In genomic region chr22:36225333-36225922, GRCh38 we compare ENCODE assay signal across 13 cellular contexts. TPM values are rescaled to one million over a fixed set of nuclear protein-coding genes. Genes with fewer than 3 reads are reported as not detected.
DNase-seq lines count a peak whose midpoint lies in the region; ATAC-seq lines count a peak whose summit lies in the region.
"Had no signal": no experiment of that assay in that cellular context is flagged by ENCODE, and none has a peak within 500 bp of the region (broad histone marks: within the 10 kb centered on the region; RNA-seq: fewer than 3 reads in every experiment).

No MANE protein-coding gene starts in this region.

- peaks cover 22% of the 10 kb centered on the region for H3K36me3 Mint-ChIP-seq in activated naive CD8-positive, alpha-beta T cell treated with anti-CD3 and anti-CD28 coated beads, Interleukin-2, amount 50 U/mL, for 24 hours (ENCODE audit: low read depth)
- H3K36me3 Mint-ChIP-seq in activated naive CD8-positive, alpha-beta T cell treated with anti-CD3 and anti-CD28 coated beads for 36 hours: peaks cover 20% of the 10 kb centered on the region
- H3K36me3 Mint-ChIP-seq in T-helper 17 cell (ENCODE audit: low read depth): peaks cover 2% of the 10 kb centered on the region
- peaks cover 30% of the 10 kb centered on the region for H3K36me3 Mint-ChIP-seq in activated CD4-positive, alpha-beta memory T cell treated with anti-CD3 and anti-CD28 coated beads for 36 hours

- CTCF ChIA-PET in activated CD4-positive, alpha-beta memory T cell treated with anti-CD3 and anti-CD28 coated beads for 36 hours (lab: Charles Lee): no interaction called here

- H3K27ac Mint-ChIP-seq in activated naive CD8-positive, alpha-beta T cell treated with anti-CD3 and anti-CD28 coated beads, Interleukin-2, amount 50 U/mL, for 24 hours: peak overlapping the region; percentile 13
- H3K27ac Mint-ChIP-seq in activated naive CD8-positive, alpha-beta T cell treated with anti-CD3 and anti-CD28 coated beads for 36 hours: no peak overlapping the region
- peak overlapping the region; percentile 59 for H3K27ac Mint-ChIP-seq in T-helper 17 cell
- H3K27ac Mint-ChIP-seq in activated CD4-positive, alpha-beta memory T cell treated with anti-CD3 and anti-CD28 coated beads for 36 hours: no peak overlapping the region
- H3K27ac Mint-ChIP-seq: H9 had no signal

- H3K9me3 ChIP-seq in T-helper 17 cell (ENCODE audit: control insufficient read depth, low read length, poor library complexity, severe bottlenecking): no peaks in the 10 kb centered on the region
- H3K9me3 ChIP-seq: BE2C had no signal

- intact Hi-C loops in activated CD4-positive, alpha-beta memory T cell treated with anti-CD3 and anti-CD28 coated beads for 36 hours (cut with micrococcal nuclease): no loop called here

- peaks cover 5% of the 10 kb centered on the region for H3K4me1 Mint-ChIP-seq in activated naive CD8-positive, alpha-beta T cell treated with anti-CD3 and anti-CD28 coated beads, Interleukin-2, amount 50 U/mL, for 24 hours
- peaks cover 7% of the 10 kb centered on the region for H3K4me1 Mint-ChIP-seq in activated naive CD8-positive, alpha-beta T cell treated with anti-CD3 and anti-CD28 coated beads for 36 hours
- H3K4me1 Mint-ChIP-seq in T-helper 17 cell: peaks cover 7% of the 10 kb centered on the region
- peaks cover 9% of the 10 kb centered on the region for H3K4me1 Mint-ChIP-seq in activated CD4-positive, alpha-beta memory T cell treated with anti-CD3 and anti-CD28 coated beads for 36 hours (ENCODE audit: low read depth)

- H3K4me3 Mint-ChIP-seq in activated naive CD8-positive, alpha-beta T cell treated with anti-CD3 and anti-CD28 coated beads, Interleukin-2, amount 50 U/mL, for 24 hours: no peak overlapping the region
- H3K4me3 Mint-ChIP-seq in activated naive CD8-positive, alpha-beta T cell treated with anti-CD3 and anti-CD28 coated beads for 36 hours: no peak overlapping the region
- no peak overlapping the region for H3K4me3 Mint-ChIP-seq in T-helper 17 cell
- no peak overlapping the region for H3K4me3 Mint-ChIP-seq in activated CD4-positive, alpha-beta memory T cell treated with anti-CD3 and anti-CD28 coated beads for 36 hours
- H3K4me3 Mint-ChIP-seq: CD4-positive, alpha-beta memory T cell; H9 had no signal

- no peak for DNase-seq in activated naive CD8-positive, alpha-beta T cell treated with anti-CD3 and anti-CD28 coated beads, Interleukin-2, amount 50 U/mL, for 24 hours
- DNase-seq in activated naive CD8-positive, alpha-beta T cell treated with anti-CD3 and anti-CD28 coated beads for 36 hours: no peak
- DNase-seq in T-helper 17 cell (no peak), myocyte (ENCODE audit: low read depth) (peak; percentile 78), ureter (ENCODE audit: low spot score) (peak; percentile 36), AML-193 (lab: John Stamatoyannopoulos, UW) (no peak)
- no peak for DNase-seq in activated CD4-positive, alpha-beta memory T cell treated with anti-CD3 and anti-CD28 coated beads for 36 hours
- DNase-seq: BE2C; CD4-positive, alpha-beta memory T cell; COR-L47; GF-D8; GOT3; H9 had no signal

- POLR2A ChIA-PET in activated CD4-positive, alpha-beta memory T cell treated with anti-CD3 and anti-CD28 coated beads for 36 hours (lab: Charles Lee): no interaction called here

- no peaks in the 10 kb centered on the region for H3K27me3 Mint-ChIP-seq in activated naive CD8-positive, alpha-beta T cell treated with anti-CD3 and anti-CD28 coated beads, Interleukin-2, amount 50 U/mL, for 24 hours
- H3K27me3 Mint-ChIP-seq in activated naive CD8-positive, alpha-beta T cell treated with anti-CD3 and anti-CD28 coated beads for 36 hours: no peaks in the 10 kb centered on the region
- peaks cover 9% of the 10 kb centered on the region for H3K27me3 Mint-ChIP-seq in T-helper 17 cell
- no peaks in the 10 kb centered on the region for H3K27me3 Mint-ChIP-seq in activated CD4-positive, alpha-beta memory T cell treated with anti-CD3 and anti-CD28 coated beads for 36 hours
- H3K27me3 Mint-ChIP-seq: CD4-positive, alpha-beta memory T cell had no signal

- H3K9me3 Mint-ChIP-seq in activated naive CD8-positive, alpha-beta T cell treated with anti-CD3 and anti-CD28 coated beads, Interleukin-2, amount 50 U/mL, for 24 hours: no peaks in the 10 kb centered on the region
- H3K9me3 Mint-ChIP-seq in activated naive CD8-positive, alpha-beta T cell treated with anti-CD3 and anti-CD28 coated beads for 36 hours: no peaks in the 10 kb centered on the region
- H3K9me3 Mint-ChIP-seq in activated CD4-positive, alpha-beta memory T cell treated with anti-CD3 and anti-CD28 coated beads for 36 hours: no peaks in the 10 kb centered on the region
- H3K9me3 Mint-ChIP-seq: CD4-positive, alpha-beta memory T cell; H9 had no signal

- no peak for ATAC-seq in activated naive CD8-positive, alpha-beta T cell treated with anti-CD3 and anti-CD28 coated beads, Interleukin-2, amount 50 U/mL, for 24 hours
- no peak for ATAC-seq in T-helper 17 cell

RNA-seq across cellular contexts. Expression of gene APOL2, which starts 13.9 kb away (rescaled TPM):
- total RNA-seq in activated naive CD8-positive, alpha-beta T cell treated with anti-CD3 and anti-CD28 coated beads for 36 hours: 10 to 100 TPM; 54.3 to 57.0 TPM
- total RNA-seq in T-helper 17 cell: 10 to 100 TPM; 36.9 to 42.9 TPM
- 31.6 and 33.2 TPM in 2 replicates for total RNA-seq in myocyte
- 90.7 TPM for polyA plus RNA-seq in myocyte (2012)
- total RNA-seq in ureter: 52.7 TPM
- 10 to 100 TPM; 76.4 to 82.9 TPM for total RNA-seq in activated CD4-positive, alpha-beta memory T cell treated with anti-CD3 and anti-CD28 coated beads for 36 hours

RNA-seq across cellular contexts. Expression of gene APOL4, which starts 23.8 kb away (rescaled TPM):
- under 1 TPM; 0.70 to 0.95 TPM for total RNA-seq in activated naive CD8-positive, alpha-beta T cell treated with anti-CD3 and anti-CD28 coated beads for 36 hours
- total RNA-seq in T-helper 17 cell: under 1 TPM in 1 of 2 donors, not detected in 1; 0.22 TPM
- 5.1 and 9.2 TPM in 2 replicates for total RNA-seq in myocyte
- polyA plus RNA-seq in myocyte (2012): 11.2 TPM
- total RNA-seq in ureter: 34.4 TPM
- under 1 TPM; 0.53 to 0.67 TPM for total RNA-seq in activated CD4-positive, alpha-beta memory T cell treated with anti-CD3 and anti-CD28 coated beads for 36 hours
- total RNA-seq: CD4-positive, alpha-beta memory T cell; H9 had no signal
- polyA plus RNA-seq: CD4-positive, alpha-beta memory T cell had no signal

RNA-seq across cellular contexts. Expression of gene APOL1, which starts 27.5 kb away (rescaled TPM):
- 10 to 100 TPM; 17.6 to 19.3 TPM for total RNA-seq in activated naive CD8-positive, alpha-beta T cell treated with anti-CD3 and anti-CD28 coated beads for 36 hours
- total RNA-seq in T-helper 17 cell (10 to 100 TPM; 12.5 to 15.0 TPM), myocyte (0.86 and 1.0 TPM in 2 replicates), ureter (115 TPM)
- 17.1 TPM for polyA plus RNA-seq in myocyte (2012)
- 10 to 100 TPM; 44.7 to 46.3 TPM for total RNA-seq in activated CD4-positive, alpha-beta memory T cell treated with anti-CD3 and anti-CD28 coated beads for 36 hours
- total RNA-seq: H9 had no signal

Comparison
In these comparisons a context has a peak if more than half of its experiments do, and no peak if none do; other contexts are left out.
1. H3K27ac Mint-ChIP-seq: peak in activated naive CD8-positive, alpha-beta T cell treated with anti-CD3 and anti-CD28 coated beads, Interleukin-2, amount 50 U/mL, for 24 hours (single experiment) and T-helper 17 cell (single experiment); none in activated naive CD8-positive, alpha-beta T cell treated with anti-CD3 and anti-CD28 coated beads for 36 hours (single experiment) and activated CD4-positive, alpha-beta memory T cell treated with anti-CD3 and anti-CD28 coated beads for 36 hours (single experiment).
2. DNase-seq: peak in myocyte (single experiment) and ureter (single experiment); none in activated naive CD8-positive, alpha-beta T cell treated with anti-CD3 and anti-CD28 coated beads, Interleukin-2, amount 50 U/mL, for 24 hours (single experiment), activated naive CD8-positive, alpha-beta T cell treated with anti-CD3 and anti-CD28 coated beads for 36 hours (single experiment), T-helper 17 cell (0 of 3), AML-193 (0 of 2) and activated CD4-positive, alpha-beta memory T cell treated with anti-CD3 and anti-CD28 coated beads for 36 hours (single experiment).